Comparison of ENCODE assay signal across 25 cellular contexts in genomic region chr1:35439626-35440025, GRCh38.
"Had no signal": no experiment of that assay in that cellular context is flagged by ENCODE, and none has a peak within 500 bp of the region (broad histone marks: within the 10 kb centered on the region; RNA-seq: fewer than 3 reads in every experiment).

No MANE protein-coding gene starts in this region.

- ATAC-seq: activated CD4-positive, alpha-beta T cell treated with anti-CD3 and anti-CD28 coated beads for 36 hours; activated naive CD8-positive, alpha-beta T cell treated with anti-CD3 and anti-CD28 coated beads, Interleukin-2, amount 50 U/mL, for 24 hours; body of pancreas; foreskin keratinocyte; left lung; natural killer cell; stimulated activated naive CD8-positive, alpha-beta T cell treated with anti-CD3 and anti-CD28 coated beads, Interleukin-15, amount 100 ng/mL, for 72 hours had no signal

- H3K4me1 Mint-ChIP-seq: activated B cell treated with CpG ODN at 0.5 μM for 24 hours had no signal

- H3K27me3 Mint-ChIP-seq: activated B cell treated with CpG ODN at 0.5 μM for 24 hours; activated CD4-positive, alpha-beta T cell treated with anti-CD3 and anti-CD28 coated beads for 36 hours; activated naive CD8-positive, alpha-beta T cell treated with anti-CD3 and anti-CD28 coated beads, Interleukin-2, amount 50 U/mL, for 24 hours; dendritic cell treated with granulocyte-macrophage colony-stimulating factor and Interleukin-4, amounts not matched to agents 40 ng/mL and 50 ng/mL, for 4 days; stimulated activated naive CD8-positive, alpha-beta T cell treated with anti-CD3 and anti-CD28 coated beads, Interleukin-15, amount 100 ng/mL, for 72 hours had no signal

- H3K4me3 Mint-ChIP-seq: activated B cell treated with CpG ODN at 0.5 μM for 24 hours; activated CD4-positive, alpha-beta T cell treated with anti-CD3 and anti-CD28 coated beads for 36 hours; activated naive CD8-positive, alpha-beta T cell treated with anti-CD3 and anti-CD28 coated beads, Interleukin-2, amount 50 U/mL, for 24 hours; dendritic cell treated with granulocyte-macrophage colony-stimulating factor and Interleukin-4, amounts not matched to agents 40 ng/mL and 50 ng/mL, for 4 days; natural killer cell; stimulated activated naive CD8-positive, alpha-beta T cell treated with anti-CD3 and anti-CD28 coated beads, Interleukin-15, amount 100 ng/mL, for 72 hours; T-helper 1 cell treated with Interleukin-12 subunit alpha and Interleukin-12 subunit beta and Interleukin-4 antibody, amounts not matched to agents 30 μg/mL and 1 μg/mL, for 36 hours had no signal

- H3K9me3 Mint-ChIP-seq: activated B cell treated with CpG ODN at 0.5 μM for 24 hours; activated naive CD8-positive, alpha-beta T cell treated with anti-CD3 and anti-CD28 coated beads, Interleukin-2, amount 50 U/mL, for 24 hours; dendritic cell treated with granulocyte-macrophage colony-stimulating factor and Interleukin-4, amounts not matched to agents 40 ng/mL and 50 ng/mL, for 4 days; natural killer cell; stimulated activated naive CD8-positive, alpha-beta T cell treated with anti-CD3 and anti-CD28 coated beads, Interleukin-15, amount 100 ng/mL, for 72 hours; T-helper 1 cell treated with Interleukin-12 subunit alpha and Interleukin-12 subunit beta and Interleukin-4 antibody, amounts not matched to agents 30 μg/mL and 1 μg/mL, for 36 hours had no signal

- H3K4me1 ChIP-seq: body of pancreas, tibial nerve, uterus had no signal

- H3K27ac Mint-ChIP-seq: activated B cell treated with CpG ODN at 0.5 μM for 24 hours; activated CD4-positive, alpha-beta T cell treated with anti-CD3 and anti-CD28 coated beads for 36 hours; activated naive CD8-positive, alpha-beta T cell treated with anti-CD3 and anti-CD28 coated beads, Interleukin-2, amount 50 U/mL, for 24 hours; dendritic cell treated with granulocyte-macrophage colony-stimulating factor and Interleukin-4, amounts not matched to agents 40 ng/mL and 50 ng/mL, for 4 days; natural killer cell; T-helper 1 cell treated with Interleukin-12 subunit alpha and Interleukin-12 subunit beta and Interleukin-4 antibody, amounts not matched to agents 30 μg/mL and 1 μg/mL, for 36 hours had no signal

- H3K36me3 ChIP-seq: ovary, uterus had no signal

- H3K4me3 ChIP-seq: body of pancreas, left lung, lung, ovary, prostate gland, suprapubic skin, tibial nerve, uterus had no signal

- DNase-seq: activated B cell treated with CpG ODN at 0.5 μM for 24 hours; activated CD4-positive, alpha-beta T cell treated with anti-CD3 and anti-CD28 coated beads for 36 hours; activated CD4-positive, alpha-beta T cell treated with anti-CD3 and anti-CD28 coated beads, Interleukin-2, amount 50 U/mL, for 4 hours; activated CD8-positive, alpha-beta memory T cell treated with anti-CD3 and anti-CD28 coated beads for 24 hours; activated CD8-positive, alpha-beta memory T cell treated with anti-CD3 and anti-CD28 coated beads, Interleukin-2, amount 50 U/mL, for 4 hours; activated gamma-delta T cell; activated naive CD4-positive, alpha-beta T cell treated with anti-CD3 and anti-CD28 coated beads, Interleukin-2, amount 50 U/mL, for 16 hours; activated naive CD8-positive, alpha-beta T cell treated with anti-CD3 and anti-CD28 coated beads, Interleukin-2, amount 50 U/mL, for 24 hours; body of pancreas; effector CD4-positive, alpha-beta T cell; foreskin keratinocyte; left lung; natural killer cell; ovary; stimulated activated CD4-positive, alpha-beta T cell treated with anti-CD3 and anti-CD28 coated beads, Interleukin-2, amount 100 ng/mL, for 48 hours; stimulated activated naive CD8-positive, alpha-beta T cell treated with anti-CD3 and anti-CD28 coated beads, Interleukin-15, amount 100 ng/mL, for 72 hours; T1000; uterus had no signal

- H3K27me3 ChIP-seq: body of pancreas, foreskin keratinocyte, left lung, ovary, suprapubic skin, tibial nerve, uterus had no signal

- H3K9me3 ChIP-seq: body of pancreas, left lung, ovary, prostate gland, suprapubic skin, tibial nerve, uterus had no signal

- H3K27ac ChIP-seq: body of pancreas, epithelial cell of prostate, foreskin keratinocyte, left lung, ovary, prostate gland, suprapubic skin, tibial nerve, uterus had no signal
